Comparison of ENCODE assay signal across 10 cellular contexts in genomic region chr1:27567931-27568246, GRCh38. TPM values are rescaled to one million over a fixed set of nuclear protein-coding genes. Genes with fewer than 3 reads are reported as not detected.
DNase-seq lines count a peak whose midpoint lies in the region; ATAC-seq, FAIRE-seq and TF ChIP-seq lines count a peak whose summit lies in the region.
"Had no signal": no experiment of that assay in that cellular context is flagged by ENCODE, and none has a peak within 500 bp of the region (broad histone marks: within the 10 kb centered on the region; RNA-seq: fewer than 3 reads in every experiment).

No MANE protein-coding gene starts in this region.

- no peak for FAIRE-seq in D721Med (lab: Jason Lieb, UNC)
- FAIRE-seq: bronchial epithelial cell had no signal

- H3K36me3 ChIP-seq in GM06990 (ENCODE audit: control insufficient read depth, insufficient read depth, low read length) (no peaks in the 10 kb centered on the region), RWPE2 (ENCODE audit: low read depth) (peaks cover 10% of the 10 kb centered on the region), prostate gland (no peaks in the 10 kb centered on the region)

- H3K4me3 ChIP-seq in GM06990 (replicated peaks; ENCODE audit: low read depth, low read length) (peak overlapping the region; percentile 43), RWPE2 (ENCODE audit: severe bottlenecking) (no peak overlapping the region), fibroblast of mammary gland (ENCODE audit: control insufficient read depth, low read depth, low read length) (peak overlapping the region; percentile 7), prostate gland (no peak overlapping the region)

- H3K4me1 ChIP-seq in RWPE2 (ENCODE audit: insufficient read depth, poor library complexity, severe bottlenecking): peaks cover 38% of the 10 kb centered on the region
- peaks cover 43% of the 10 kb centered on the region for H3K4me1 ChIP-seq in prostate gland (replicated peaks)

- no peaks in the 10 kb centered on the region for H3K9me3 ChIP-seq in RWPE2 (ENCODE audit: severe bottlenecking)
- no peaks in the 10 kb centered on the region for H3K9me3 ChIP-seq in prostate gland

- ATAC-seq in RWPE2 (ENCODE audit: low read depth): no peak

- DNase-seq in GM06990 (ENCODE audit: extremely low read depth, insufficient read length): no peak
- no peak for DNase-seq in RWPE2 (ENCODE audit: low spot score)
- DNase-seq in fibroblast of mammary gland (ENCODE audit: low read depth): no peak
- DNase-seq in prostate gland (ENCODE audit: low spot score): no peak
- no peak for DNase-seq in D721Med (ENCODE audit: insufficient read length, low spot score)
- no peak for DNase-seq in SK-N-DZ (ENCODE audit: low spot score)
- no peak for DNase-seq in activated CD4-positive, CD25-positive, alpha-beta regulatory T cell treated with anti-CD3 and anti-CD28 coated beads, Interleukin-2, amount 50 U/mL, for 72 hours
- DNase-seq in RKO (ENCODE audit: low spot score): no peak
- DNase-seq: NK-92 treated with Interleukin-12 subunit alpha and Interleukin-12 subunit beta, amount 100 ng/mL, for 24 hours had no signal

- H3K27me3 ChIP-seq in GM06990 (replicated peaks; ENCODE audit: control insufficient read depth, insufficient read depth, low read length) (no peaks in the 10 kb centered on the region), RWPE2 (ENCODE audit: insufficient read depth, poor library complexity, severe bottlenecking) (no peaks in the 10 kb centered on the region), prostate gland (replicated peaks; ENCODE audit: insufficient read depth) (no peaks in the 10 kb centered on the region)

- no peak for TF ChIP-seq CTCF in GM06990 (IDR thresholded peaks at IDR 0.05; ENCODE audit: insufficient read depth, low read length, poor library complexity, severe bottlenecking)
- TF ChIP-seq CTCF in RWPE2 (IDR thresholded peaks at IDR 0.05; ENCODE audit: poor library complexity, severe bottlenecking): no peak
- no peak for TF ChIP-seq CTCF in fibroblast of mammary gland (conservative IDR thresholded peaks at IDR 0.05; ENCODE audit: control insufficient read depth, insufficient read depth, low read depth, low read length)
- TF ChIP-seq CTCF in prostate gland (IDR thresholded peaks at IDR 0.05): no peak
- TF ChIP-seq CTCF in D721Med (IDR thresholded peaks at IDR 0.05; ENCODE audit: insufficient read depth, missing control alignments): no peak

- TF ChIP-seq POLR2A in prostate gland (IDR thresholded peaks at IDR 0.05): no peak

- intact Hi-C loops in prostate gland (cut with DNase I): loop anchor here (2.0 to 5.0 kb wide), 2 partner anchors 35 to 41 kb away; no protein-coding TSS in a partner anchor

- 60% methylated on average over 8 of the region's 8 CpGs for WGBS in prostate gland

- H3K27ac ChIP-seq in RWPE2 (ENCODE audit: poor library complexity, severe bottlenecking): peak overlapping the region; percentile 88
- H3K27ac ChIP-seq in prostate gland: peak overlapping the region; percentile 52 to 91

RNA-seq across cellular contexts. Expression of gene AHDC1, which starts 36.1 kb away (rescaled TPM):
- 10 to 100 TPM; 27.1 to 83.7 TPM for total RNA-seq in prostate gland
- 1.5 and 3.5 TPM in 2 replicates for polyA plus RNA-seq in SK-N-DZ (2014; cell fraction: cytosol; rRNA removed)
- polyA plus RNA-seq in SK-N-DZ (2014; cell fraction: nucleus; rRNA removed): 3.2 and 3.8 TPM in 2 replicates

Comparison
In these comparisons a context has a peak if more than half of its experiments do, and no peak if none do; other contexts are left out.
1. H3K4me3 ChIP-seq: peak in GM06990 (single experiment) and fibroblast of mammary gland (single experiment); none in RWPE2 (single experiment) and prostate gland (0 of 2).